ENCODE assay signal across 34 cellular contexts in the genomic region with DNA sequence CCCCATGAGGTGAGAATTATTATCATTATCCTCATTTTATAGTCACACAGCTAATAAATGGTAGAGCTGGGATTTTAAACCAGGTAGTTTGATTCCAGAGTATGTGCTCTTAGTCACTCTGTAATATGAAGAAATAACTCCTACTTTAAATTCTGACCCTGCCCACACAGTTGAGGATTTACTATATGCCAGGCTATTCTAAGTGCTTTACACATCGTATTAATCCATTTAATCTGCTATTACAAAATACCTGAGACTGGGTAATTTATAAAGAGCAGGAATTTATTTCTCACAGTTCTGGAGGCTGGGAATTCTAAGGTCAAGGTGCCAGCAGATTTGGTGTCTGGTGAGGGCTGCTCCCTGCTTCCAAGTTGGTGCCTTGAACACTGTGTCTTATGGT. TPM values are rescaled to one million over a fixed set of nuclear protein-coding genes. Genes with fewer than 3 reads are reported as not detected.
"Had no signal": no experiment of that assay in that cellular context is flagged by ENCODE, and none has a peak within 500 bp of the region (broad histone marks: within the 10 kb centered on the region; RNA-seq: fewer than 3 reads in every experiment).

No MANE protein-coding gene starts in this region.

- ATAC-seq: activated CD8-positive, alpha-beta T cell treated with anti-CD3 and anti-CD28 coated beads, Interleukin-2, amount 10 ng/mL, durations not matched to agents 7 days and 5 days; activated naive CD4-positive, alpha-beta T cell treated with anti-CD3 and anti-CD28 coated beads, Interleukin-2, amount 50 U/mL, for 72 hours; activated T-cell treated with anti-CD3 and anti-CD28 coated beads, Interleukin-2, amount 50 U/mL, for 4 hours; activated T-cell treated with anti-CD3 and anti-CD28 coated beads, Interleukin-2, amount 50 U/mL, for 72 hours; activated T-helper 17 cell treated with anti-CD3 and anti-CD28 coated beads, Interleukin-2, amount 50 U/mL, for 72 hours; body of pancreas; T-cell; T-helper 17 cell had no signal

- DNase-seq: activated B cell treated with CpG ODN at 0.5 μM for 24 hours; activated CD4-positive, alpha-beta memory T cell treated with anti-CD3 and anti-CD28 coated beads for 36 hours; activated CD4-positive, alpha-beta T cell treated with anti-CD3 and anti-CD28 coated beads for 4 hours; activated CD4-positive, alpha-beta T cell treated with anti-CD3 and anti-CD28 coated beads, Interleukin-2, amount 10 ng/mL, durations not matched to agents 24 days and 14 days; activated CD4-positive, alpha-beta T cell treated with anti-CD3 and anti-CD28 coated beads, Interleukin-2, amount 50 U/mL, for 1 hour; activated CD4-positive, alpha-beta T cell treated with anti-CD3 and anti-CD28 coated beads, Interleukin-2, amount 50 U/mL, for 4 hours; activated CD4-positive, CD25-positive, alpha-beta regulatory T cell treated with anti-CD3 and anti-CD28 coated beads, Interleukin-2, amount 50 U/mL, for 72 hours; activated CD8-positive, alpha-beta memory T cell treated with anti-CD3 and anti-CD28 coated beads for 24 hours; activated CD8-positive, alpha-beta memory T cell treated with anti-CD3 and anti-CD28 coated beads, Interleukin-2, amount 50 U/mL, for 4 hours; activated CD8-positive, alpha-beta T cell treated with anti-CD3 and anti-CD28 coated beads, Interleukin-2, amount 10 ng/mL, durations not matched to agents 7 days and 5 days; activated effector memory CD4-positive, alpha-beta T cell treated with anti-CD3 and anti-CD28 coated beads, Interleukin-2, amount 50 U/mL, for 16 hours; activated gamma-delta T cell treated with Interleukin-2 at 50 U/mL for 16 hours; activated naive CD4-positive, alpha-beta T cell; activated naive CD4-positive, alpha-beta T cell treated with anti-CD3 and anti-CD28 coated beads for 36 hours; activated naive CD4-positive, alpha-beta T cell treated with anti-CD3 and anti-CD28 coated beads, Interleukin-2, amount 50 U/mL, for 16 hours; activated naive CD8-positive, alpha-beta T cell treated with anti-CD3 and anti-CD28 coated beads for 36 hours; activated T-cell treated with anti-CD3 and anti-CD28 coated beads for 4 hours; activated T-cell treated with anti-CD3 and anti-CD28 coated beads, Interleukin-2, amount 50 U/mL, for 1 hour; activated T-cell treated with anti-CD3 and anti-CD28 coated beads, Interleukin-2, amount 50 U/mL, for 4 hours; activated T-cell treated with anti-CD3 and anti-CD28 coated beads, Interleukin-2, amount 50 U/mL, for 72 hours; adrenal gland; amniotic stem cell; aorta; body of pancreas; brain microvascular endothelial cell; central memory CD4-positive, alpha-beta T cell; T-cell; T-helper 17 cell had no signal

RNA-seq across cellular contexts. Expression of a gene that starts 19.6 kb away (rescaled TPM):
- total RNA-seq: activated B cell treated with CpG ODN at 0.5 μM for 24 hours; activated CD4-positive, alpha-beta T cell treated with anti-CD3 and anti-CD28 coated beads, Interleukin-2, amount 10 ng/mL, durations not matched to agents 24 days and 14 days; activated CD8-positive, alpha-beta T cell treated with anti-CD3 and anti-CD28 coated beads, Interleukin-2, amount 10 ng/mL, durations not matched to agents 7 days and 5 days; activated naive CD4-positive, alpha-beta T cell treated with anti-CD3 and anti-CD28 coated beads, Interleukin-2, amount 50 U/mL, for 72 hours; activated T-helper 1 cell treated with anti-CD3 and anti-CD28 coated beads, Interleukin-12 subunit alpha, Interleukin-12 subunit beta, Interleukin-2, Interleukin-4 antibody, amounts not matched to agents 30 ng/mL and 10 ng/mL and 1 ng/mL, durations not matched to agents 14 hours and 24 hours and 36 hours; activated T-helper 17 cell treated with anti-CD3 and anti-CD28 coated beads, Interleukin-2, amount 50 U/mL, for 72 hours; astrocyte; T-cell; T-helper 1 cell treated with Interleukin-12 subunit alpha and Interleukin-12 subunit beta and Interleukin-4 antibody, amounts not matched to agents 30 ng/mL and 1 ng/mL, for 36 hours; T-helper 17 cell; T-helper 2 cell treated with Interferon-gamma antibody and Interleukin-4, amounts not matched to agents 100 ng/mL and 5 ng/mL, for 36 hours had no signal
